Comparison of ENCODE assay signal across 18 cellular contexts in genomic region chr4:122842984-122843531, GRCh38. TPM values are rescaled to one million over a fixed set of nuclear protein-coding genes. Genes with fewer than 3 reads are reported as not detected.
DNase-seq lines count a peak whose midpoint lies in the region; ATAC-seq and TF ChIP-seq lines count a peak whose summit lies in the region.
"Had no signal": no experiment of that assay in that cellular context is flagged by ENCODE, and none has a peak within 500 bp of the region (broad histone marks: within the 10 kb centered on the region; RNA-seq: fewer than 3 reads in every experiment).

No MANE protein-coding gene starts in this region.

- peaks cover 7% of the 10 kb centered on the region for H3K79me1 ChIP-seq in mesenchymal stem cell (replicated peaks; ENCODE audit: low read length, poor library complexity, severe bottlenecking)

- peak overlapping the region in 1 of 2 experiments; percentile 18 for H2BK12ac ChIP-seq in mesenchymal stem cell (ENCODE audit: low read length in 2 of 2)

- H3K36me3 ChIP-seq in mammary epithelial cell (ENCODE audit: insufficient read depth, low read length) (peaks cover 1% of the 10 kb centered on the region), mesenchymal stem cell (ENCODE audit: control insufficient read depth in 1 of 2, insufficient read depth in 2 of 2, low read depth in 1 of 2, low read length in 2 of 2) (peaks cover 16 to 36% of the 10 kb centered on the region in 2 experiments), upper lobe of right lung (no peaks in the 10 kb centered on the region)

- H3K4me1 Mint-ChIP-seq in MCF 10A (ENCODE audit: insufficient read depth, unreplicated experiment) = peaks cover 15% of the 10 kb centered on the region
- peaks cover 79% of the 10 kb centered on the region for H3K4me1 Mint-ChIP-seq in WTC11
- H3K4me1 Mint-ChIP-seq: naive thymus-derived CD8-positive, alpha-beta T cell; stimulated activated naive CD8-positive, alpha-beta T cell treated with anti-CD3 and anti-CD28 coated beads, Interleukin-15, amount 100 ng/mL, for 72 hours had no signal

- CTCF ChIA-PET in MCF 10A (lab: Yijun Ruan, JAX) = no interaction called here
- CTCF ChIA-PET in mammary epithelial cell (lab: Charles Lee; ENCODE audit: low non-redundant PET) = no interaction called here
- CTCF ChIA-PET in WTC11 (lab: Charles Lee) = no interaction called here

- no peak overlapping the region for H2AK5ac ChIP-seq in mesenchymal stem cell (ENCODE audit: low read length, severe bottlenecking)

- no peak overlapping the region for H3K4me3 Mint-ChIP-seq in MCF 10A (ENCODE audit: unreplicated experiment)
- H3K4me3 Mint-ChIP-seq in WTC11 = no peak overlapping the region
- H3K4me3 Mint-ChIP-seq: IgD-negative memory B cell; naive thymus-derived CD8-positive, alpha-beta T cell; stimulated activated naive CD8-positive, alpha-beta T cell treated with anti-CD3 and anti-CD28 coated beads, Interleukin-15, amount 100 ng/mL, for 72 hours had no signal

- no peak overlapping the region for H4K91ac ChIP-seq in mesenchymal stem cell (ENCODE audit: low read length)

- H3K27me3 Mint-ChIP-seq in MCF 10A (ENCODE audit: insufficient read depth, unreplicated experiment) (no peaks in the 10 kb centered on the region), WTC11 (ENCODE audit: low read depth) (no peaks in the 10 kb centered on the region)

- H3K4me3 ChIP-seq in mammary epithelial cell (replicated peaks in 1 of 3; ENCODE audit: insufficient read depth in 1 of 3, low read depth in 2 of 3, low read length in 3 of 3) (no peak overlapping the region), mesenchymal stem cell (ENCODE audit: insufficient read depth in 1 of 2, low read depth in 1 of 2, low read length in 2 of 2) (no peak overlapping the region), upper lobe of right lung (no peak overlapping the region)
- H3K4me3 ChIP-seq: skin epidermis had no signal

- DNase-seq in MCF 10A (ENCODE audit: unreplicated experiment) = no peak
- DNase-seq in mammary epithelial cell = no peak
- no peak for DNase-seq in WTC11 (ENCODE audit: low spot score)
- DNase-seq in mesenchymal stem cell = peak; percentile 57
- DNase-seq in upper lobe of right lung = no peak
- no peak for DNase-seq in amniotic stem cell (lab: John Stamatoyannopoulos, UW)
- DNase-seq in NCI-H146 (lab: John Stamatoyannopoulos, UW) = no peak
- no peak for DNase-seq in GM19240 (ENCODE audit: insufficient read length, low spot score)
- DNase-seq: activated CD4-positive, alpha-beta T cell treated with anti-CD3 and anti-CD28 coated beads, Interleukin-2, amount 50 U/mL, for 48 hours; activated effector memory CD4-positive, alpha-beta T cell treated with Interleukin-2 at 50 U/mL for 16 hours; kidney; naive thymus-derived CD8-positive, alpha-beta T cell; NCI-H1436; NCI-H748 treated with DMSO at 0.1 percent for 48 hours; stimulated activated naive CD8-positive, alpha-beta T cell treated with anti-CD3 and anti-CD28 coated beads, Interleukin-15, amount 100 ng/mL, for 72 hours had no signal

- 89% methylated on average over 4 of the region's 4 CpGs for WGBS in mammary epithelial cell (ENCODE audit: low coverage, missing lambda C conversion rate)
- 58% methylated on average over 4 of the region's 4 CpGs for WGBS in mesenchymal stem cell

- peak overlapping the region; percentile 3 for H4K8ac ChIP-seq in mesenchymal stem cell (ENCODE audit: low read length)

- H3K36me3 Mint-ChIP-seq in MCF 10A (ENCODE audit: insufficient read depth, unreplicated experiment) (peaks cover 33% of the 10 kb centered on the region), WTC11 (peaks cover 57% of the 10 kb centered on the region)
- H3K36me3 Mint-ChIP-seq: IgD-negative memory B cell; naive thymus-derived CD8-positive, alpha-beta T cell had no signal

- peak overlapping the region; percentile 28 for H3K27ac Mint-ChIP-seq in MCF 10A (ENCODE audit: low read depth, unreplicated experiment)
- peak overlapping the region; percentile 64 for H3K27ac Mint-ChIP-seq in WTC11
- H3K27ac Mint-ChIP-seq: IgD-negative memory B cell; stimulated activated naive CD8-positive, alpha-beta T cell treated with anti-CD3 and anti-CD28 coated beads, Interleukin-15, amount 100 ng/mL, for 72 hours had no signal

- H2BK5ac ChIP-seq in mesenchymal stem cell (ENCODE audit: low read depth, low read length, poor library complexity, severe bottlenecking) = no peak overlapping the region

- H3K79me2 ChIP-seq in mammary epithelial cell (ENCODE audit: insufficient read depth, low read length) = peaks cover 32% of the 10 kb centered on the region

- no peaks in the 10 kb centered on the region for H4K20me1 ChIP-seq in mammary epithelial cell (ENCODE audit: insufficient read depth, low read length)

- dilution Hi-C loops in mammary epithelial cell (cut with HindIII; ENCODE audit: low sequenced_read_pairs) = no loop called here

- H3K9me3 Mint-ChIP-seq in MCF 10A (ENCODE audit: unreplicated experiment) (no peaks in the 10 kb centered on the region), WTC11 (peaks cover 15% of the 10 kb centered on the region)
- H3K9me3 Mint-ChIP-seq: naive thymus-derived CD8-positive, alpha-beta T cell; stimulated activated naive CD8-positive, alpha-beta T cell treated with anti-CD3 and anti-CD28 coated beads, Interleukin-15, amount 100 ng/mL, for 72 hours had no signal

- H2AFZ ChIP-seq in mammary epithelial cell (ENCODE audit: low read depth, low read length) (no peak overlapping the region), mesenchymal stem cell (ENCODE audit: low read depth, low read length) (no peak overlapping the region)

- no peak overlapping the region for H2BK120ac ChIP-seq in mesenchymal stem cell (ENCODE audit: low read depth, low read length)

- H3K14ac ChIP-seq in mesenchymal stem cell (ENCODE audit: low read length in 2 of 2) = no peak overlapping the region

- POLR2A ChIA-PET in MCF 10A (lab: Yijun Ruan, JAX) (interaction anchor here (1.0 to 1.5 kb wide), 2 partner anchors 11 to 46 kb away, joined by 3 to 5 read pairs; no protein-coding TSS in a partner anchor), WTC11 (lab: Charles Lee) (no interaction called here)

- H3K27ac ChIP-seq in mammary epithelial cell (ENCODE audit: insufficient read depth, low read depth, low read length) = no peak overlapping the region
- H3K27ac ChIP-seq in mesenchymal stem cell (ENCODE audit: low read length, poor library complexity, severe bottlenecking) = peak overlapping the region; percentile 3
- no peak overlapping the region for H3K27ac ChIP-seq in upper lobe of right lung
- H3K27ac ChIP-seq: 22Rv1 had no signal

- in situ Hi-C loops in mammary epithelial cell (cut with MboI; ENCODE audit: low sequenced_read_pairs in 2 of 2) = no loop called here

- BruUV-seq in MCF 10A (replicated peaks; lab: Mats Ljungman, UMichigan) = no TSS peak
- BruUV-seq in mammary epithelial cell (replicated peaks; lab: Mats Ljungman, UMichigan) = no TSS peak

- H3K23ac ChIP-seq in mesenchymal stem cell (ENCODE audit: low read length in 2 of 2) = no peak overlapping the region

- H3K9ac ChIP-seq in mammary epithelial cell (ENCODE audit: insufficient read depth, low read length) = no peak overlapping the region
- no peak overlapping the region for H3K9ac ChIP-seq in mesenchymal stem cell (ENCODE audit: low read length)

- H3K4ac ChIP-seq in mesenchymal stem cell (ENCODE audit: low read depth in 1 of 2, low read length in 2 of 2) = no peak overlapping the region

- no peaks in the 10 kb centered on the region for H3K27me3 ChIP-seq in mammary epithelial cell (ENCODE audit: insufficient read depth, low read length)
- H3K27me3 ChIP-seq in mesenchymal stem cell (ENCODE audit: control insufficient read depth in 1 of 2, insufficient read depth in 1 of 2, low read length in 2 of 2) = no peaks in the 10 kb centered on the region
- no peaks in the 10 kb centered on the region for H3K27me3 ChIP-seq in upper lobe of right lung

- no peaks in the 10 kb centered on the region for H3K9me3 ChIP-seq in mammary epithelial cell (replicated peaks; ENCODE audit: insufficient read depth, low read length)
- no peaks in the 10 kb centered on the region for H3K9me3 ChIP-seq in mesenchymal stem cell (ENCODE audit: control insufficient read depth, low read length)
- no peaks in the 10 kb centered on the region for H3K9me3 ChIP-seq in upper lobe of right lung

- H3K4me2 ChIP-seq in mammary epithelial cell (ENCODE audit: insufficient read depth, low read depth, low read length) (no peak overlapping the region), mesenchymal stem cell (ENCODE audit: low read length, poor library complexity, severe bottlenecking) (no peak overlapping the region)

- no peak overlapping the region for H2BK15ac ChIP-seq in mesenchymal stem cell (ENCODE audit: low read depth, poor library complexity, severe bottlenecking)

- no peak overlapping the region for H3K18ac ChIP-seq in mesenchymal stem cell (ENCODE audit: low read depth in 1 of 2, low read length in 2 of 2)

- intact Hi-C loops in MCF 10A (cut with micrococcal nuclease) = no loop called here
- intact Hi-C loops in mammary epithelial cell (cut with micrococcal nuclease) = no loop called here
- intact Hi-C loops in upper lobe of right lung (cut with DNase I) = no loop called here

- ATAC-seq in WTC11 = no peak
- ATAC-seq in upper lobe of right lung = peak; percentile 57
- ATAC-seq: naive thymus-derived CD8-positive, alpha-beta T cell; stimulated activated naive CD8-positive, alpha-beta T cell treated with anti-CD3 and anti-CD28 coated beads, Interleukin-15, amount 100 ng/mL, for 72 hours had no signal

- no peaks in the 10 kb centered on the region for H3K4me1 ChIP-seq in mammary epithelial cell (ENCODE audit: insufficient read depth, low read length)
- peaks cover 8% of the 10 kb centered on the region for H3K4me1 ChIP-seq in mesenchymal stem cell (ENCODE audit: control insufficient read depth, insufficient read depth, low read depth, low read length)
- H3K4me1 ChIP-seq in upper lobe of right lung = no peaks in the 10 kb centered on the region

- TF ChIP-seq CTCF in MCF 10A (IDR thresholded peaks at IDR 0.05; ENCODE audit: unreplicated experiment) (no peak), mammary epithelial cell (conservative IDR thresholded peaks at IDR 0.05 in 1 of 2, IDR thresholded peaks at IDR 0.05 in 1 of 2; ENCODE audit: extremely low read depth in 1 of 2, insufficient read depth in 1 of 2, low read depth in 1 of 2, low read length in 2 of 2) (no peak), WTC11 (IDR thresholded peaks at IDR 0.05) (no peak), upper lobe of right lung (IDR thresholded peaks at IDR 0.05) (no peak)

TF ChIP-seq in WTC11, 78 proteins besides CTCF, POLR2A, EP300 and RAD21 (continues in another document):
- no peak for TF ChIP-seq ZNF121 (CRISPR knock-in tag; IDR thresholded peaks at IDR 0.05)

RNA-seq across cellular contexts. Expression of gene FGF2, which starts 16.4 kb away (rescaled TPM):
- total RNA-seq in MCF 10A (2022) = 132 and 134 TPM in 2 replicates
- total RNA-seq in mammary epithelial cell = 10 to 100 TPM; 17.3 to 30.6 TPM
- polyA plus RNA-seq in mammary epithelial cell = 3.7 TPM
- polyA minus RNA-seq in mammary epithelial cell = 7.7 TPM
- total RNA-seq in WTC11 (2021) = 115 to 134 TPM (median 127 TPM) in 3 replicates
- 10.4 TPM for polyA plus RNA-seq in mesenchymal stem cell (2013, experiment 1 of 2)
- 10.7 TPM for polyA plus RNA-seq in mesenchymal stem cell (2013, experiment 2 of 2)
- total RNA-seq in upper lobe of right lung = 11.1 TPM
- total RNA-seq: naive thymus-derived CD8-positive, alpha-beta T cell had no signal
- polyA plus RNA-seq: IgD-negative memory B cell; naive thymus-derived CD8-positive, alpha-beta T cell had no signal
